Comparison of ENCODE assay signal across 9 cellular contexts in the genomic region with DNA sequence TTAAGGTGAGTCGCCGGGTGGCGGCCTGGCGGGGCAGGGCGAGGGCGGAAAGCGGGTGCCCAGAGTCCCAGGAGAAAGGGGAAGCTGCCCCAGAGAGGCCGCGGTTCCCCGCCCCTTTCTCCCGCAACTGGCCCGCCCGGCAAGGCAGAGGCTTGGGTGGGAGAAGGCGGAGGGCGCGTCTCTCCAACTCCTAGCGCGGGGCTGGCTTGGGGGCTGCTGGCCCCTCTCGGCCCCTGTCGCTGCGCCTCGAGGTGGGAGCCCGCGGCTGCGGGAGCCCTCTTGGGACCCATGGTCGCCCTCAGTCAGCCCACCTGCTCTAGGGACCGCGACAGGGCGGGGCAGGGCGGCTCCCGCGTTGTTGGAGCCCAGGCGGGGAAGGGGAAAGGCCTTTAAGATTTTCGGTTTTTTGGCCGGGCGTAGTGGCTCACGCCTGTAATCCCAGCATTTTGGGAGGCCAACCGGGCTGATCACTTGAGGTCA. TPM values are rescaled to one million over a fixed set of nuclear protein-coding genes. Genes with fewer than 3 reads are reported as not detected.
A peak's percentile ranks its signal among the peaks of the same experiment; 100 is the strongest.
DNase-seq lines count a peak whose midpoint lies in the region; ATAC-seq, FAIRE-seq and TF ChIP-seq lines count a peak whose summit lies in the region.
"Not testable (repeated sequence)": the region's sequence is repeated elsewhere in the genome, so short reads cannot be mapped to it uniquely, and the experiment has no call there.
"Had no signal": no experiment of that assay in that cellular context is flagged by ENCODE, and none has a peak within 500 bp of the region (broad histone marks: within the 10 kb centered on the region; RNA-seq: fewer than 3 reads in every experiment).

No MANE protein-coding gene starts in this region.

- intact Hi-C loops in GM12878 (cut with micrococcal nuclease; ENCODE audit: unreplicated experiment); esophagus muscularis mucosa (cut with DNase I): not testable (repeated sequence)

- not testable (repeated sequence) for H3K9me3 ChIP-seq in HUES64 (ENCODE audit: insufficient read depth, low read depth, low read length); T-helper 17 cell (ENCODE audit: control insufficient read depth, low read length, poor library complexity, severe bottlenecking); GM12878 (replicated peaks; ENCODE audit: control insufficient read depth, insufficient read depth, low read length); esophagus muscularis mucosa; hepatocyte (ENCODE audit: low read depth)

- H3K4me1 Mint-ChIP-seq in T-helper 17 cell; naive thymus-derived CD8-positive, alpha-beta T cell; stimulated activated naive B cell treated with anti-CD40 and anti-IgM and Interleukin-4, amounts not matched to agents 10 μg/mL and 1 μg/mL and 100 μg/mL, for 72 hours: not testable (repeated sequence)

- H3K27me3 Mint-ChIP-seq in T-helper 17 cell; naive thymus-derived CD8-positive, alpha-beta T cell; stimulated activated naive B cell treated with anti-CD40 and anti-IgM and Interleukin-4, amounts not matched to agents 10 μg/mL and 1 μg/mL and 100 μg/mL, for 72 hours: not testable (repeated sequence)

- not testable (repeated sequence) for H4K20me1 ChIP-seq in GM12878 (ENCODE audit: control insufficient read depth, insufficient read depth); hepatocyte (ENCODE audit: insufficient read depth, poor library complexity, severe bottlenecking)

- FAIRE-seq in GM12878 (lab: Jason Lieb, UNC), result not testable (repeated sequence)

- POLR2A ChIA-PET in GM12878 (lab: Charles Lee); naive thymus-derived CD8-positive, alpha-beta T cell (lab: Charles Lee): not testable (repeated sequence)

- not testable (repeated sequence) for TF ChIP-seq CTCF in GM12878 (IDR thresholded peaks at IDR 0.05 in 2 of 3, conservative IDR thresholded peaks at IDR 0.05 in 1 of 3; ENCODE audit: control insufficient read depth in 2 of 3, extremely low read depth in 1 of 3, insufficient read depth in 1 of 3, low read depth in 3 of 3, low read length in 3 of 3); esophagus muscularis mucosa (IDR thresholded peaks at IDR 0.05); hepatocyte (IDR thresholded peaks at IDR 0.05; ENCODE audit: poor library complexity)

- not testable (repeated sequence) for TF ChIP-seq RAD21 in GM12878 (IDR thresholded peaks at IDR 0.05; ENCODE audit: insufficient read depth, low read depth, low read length)

- H3K4me3 ChIP-seq in HUES64 (ENCODE audit: low read length), result peak overlapping the region; percentile 44; the same call in 1 of the 2 replicates
- H3K4me3 ChIP-seq in GM12878, hepatocyte: not testable (repeated sequence)
- peak overlapping the region in 3 of 4 donors; percentile 31 to 57 (median 46) for H3K4me3 ChIP-seq in esophagus muscularis mucosa

- not testable (repeated sequence) for H3K9me3 Mint-ChIP-seq in naive thymus-derived CD8-positive, alpha-beta T cell; stimulated activated naive B cell treated with anti-CD40 and anti-IgM and Interleukin-4, amounts not matched to agents 10 μg/mL and 1 μg/mL and 100 μg/mL, for 72 hours

- WGBS in HUES64, result no CpG with 5 or more reads among the region's 38 CpGs
- no CpG with 5 or more reads among the region's 38 CpGs for WGBS in GM12878 (ENCODE audit: insufficient coverage, insufficient replicate concordance, low lambda C conversion rate, missing lambda C conversion rate)
- WGBS in esophagus muscularis mucosa, result no CpG with 5 or more reads among the region's 38 CpGs
- no CpG with 5 or more reads among the region's 38 CpGs for WGBS in hepatocyte (ENCODE audit: low lambda C conversion rate, missing lambda C conversion rate)

- H3K4me2 ChIP-seq in GM12878 (ENCODE audit: control insufficient read depth, insufficient read depth), result not testable (repeated sequence)
- H3K4me2 ChIP-seq in hepatocyte, result peak overlapping the region; percentile 70

- not testable (repeated sequence) for H3K27me3 ChIP-seq in HUES64 (ENCODE audit: insufficient read depth, low read length); GM12878 (replicated peaks in 1 of 2; ENCODE audit: control insufficient read depth in 2 of 2, insufficient read depth in 2 of 2, low read length in 1 of 2); esophagus muscularis mucosa; hepatocyte

- H3K9me2 ChIP-seq in hepatocyte (replicated peaks; ENCODE audit: insufficient read depth), result not testable (repeated sequence)

- H3K4me1 ChIP-seq in HUES64 (ENCODE audit: insufficient read depth, low read length); GM12878 (ENCODE audit: control insufficient read depth, insufficient read depth, low read length); esophagus muscularis mucosa; hepatocyte (ENCODE audit: insufficient read depth): not testable (repeated sequence)

- in situ Hi-C loops in GM12878 (cut with MboI), result not testable (repeated sequence)

- H3K36me3 Mint-ChIP-seq in T-helper 17 cell (ENCODE audit: low read depth); naive thymus-derived CD8-positive, alpha-beta T cell; stimulated activated naive B cell treated with anti-CD40 and anti-IgM and Interleukin-4, amounts not matched to agents 10 μg/mL and 1 μg/mL and 100 μg/mL, for 72 hours: not testable (repeated sequence)

- ATAC-seq in T-helper 17 cell (peak; percentile 46), GM12878 (peak; percentile 87)
- ATAC-seq in naive thymus-derived CD8-positive, alpha-beta T cell, result peak; percentile 50 to 65
- peak; percentile 77 to 80 for ATAC-seq in stimulated activated naive B cell treated with anti-CD40 and anti-IgM and Interleukin-4, amounts not matched to agents 10 μg/mL and 1 μg/mL and 100 μg/mL, for 72 hours (replicated peaks)

- H3K36me3 ChIP-seq in HUES64 (ENCODE audit: insufficient read depth, low read length); GM12878 (ENCODE audit: control insufficient read depth in 2 of 2, insufficient read depth in 2 of 2, low read length in 1 of 2); esophagus muscularis mucosa; hepatocyte (replicated peaks; ENCODE audit: insufficient read depth, low read depth): not testable (repeated sequence)

- CTCF ChIA-PET in GM12878 (lab: Yijun Ruan, JAX), result not testable (repeated sequence)

- not testable (repeated sequence) for TF ChIP-seq EP300 in GM12878 (IDR thresholded peaks at IDR 0.05; ENCODE audit: borderline replicate concordance in 1 of 2, control insufficient read depth in 1 of 2, low read depth in 2 of 2, low read length in 2 of 2); esophagus muscularis mucosa (IDR thresholded peaks at IDR 0.05)

- not testable (repeated sequence) for H3K4me3 Mint-ChIP-seq in T-helper 17 cell; naive thymus-derived CD8-positive, alpha-beta T cell; stimulated activated naive B cell treated with anti-CD40 and anti-IgM and Interleukin-4, amounts not matched to agents 10 μg/mL and 1 μg/mL and 100 μg/mL, for 72 hours

- not testable (repeated sequence) for TF ChIP-seq POLR2A in GM12878 (IDR thresholded peaks at IDR 0.05; ENCODE audit: low read depth, low read length); esophagus muscularis mucosa (IDR thresholded peaks at IDR 0.05; ENCODE audit: low read depth)

- SMC1A ChIA-PET in GM12878 (lab: Charles Lee; ENCODE audit: uncharacterized antibody, unreplicated experiment), result not testable (repeated sequence)

- not testable (repeated sequence) for H2AFZ ChIP-seq in GM12878 (ENCODE audit: control insufficient read depth, low read depth, low read length); hepatocyte

- H3K79me2 ChIP-seq in GM12878 (ENCODE audit: control insufficient read depth, insufficient read depth, low read length); hepatocyte: not testable (repeated sequence)

- TSS peak; percentile 87 for BruUV-seq in GM12878 (replicated peaks; lab: Mats Ljungman, UMichigan)

- H3K27ac ChIP-seq in HUES64 (ENCODE audit: low read depth, low read length); GM12878 (ENCODE audit: control insufficient read depth, insufficient read depth); esophagus muscularis mucosa (replicated peaks in 1 of 4); hepatocyte: not testable (repeated sequence)

- H3K27ac Mint-ChIP-seq in T-helper 17 cell; naive thymus-derived CD8-positive, alpha-beta T cell; stimulated activated naive B cell treated with anti-CD40 and anti-IgM and Interleukin-4, amounts not matched to agents 10 μg/mL and 1 μg/mL and 100 μg/mL, for 72 hours: not testable (repeated sequence)

- RAD21 ChIA-PET in GM12878 (lab: Charles Lee; ENCODE audit: unreplicated experiment), result not testable (repeated sequence)

- not testable (repeated sequence) for DNase-seq in T-helper 17 cell; GM12878 (ENCODE audit: low read depth, low spot score); esophagus muscularis mucosa (ENCODE audit: extremely low spot score); hepatocyte (ENCODE audit: low spot score); naive thymus-derived CD8-positive, alpha-beta T cell; stimulated activated naive B cell treated with anti-CD40 and anti-IgM and Interleukin-4, amounts not matched to agents 10 μg/mL and 1 μg/mL and 100 μg/mL, for 72 hours

- not testable (repeated sequence) for H3K9ac ChIP-seq in HUES64 (ENCODE audit: low read depth, low read length); GM12878 (ENCODE audit: control insufficient read depth, insufficient read depth, low read length)

RNA-seq across cellular contexts. Expression of a gene that starts 21.2 kb away (rescaled TPM):
- polyA plus RNA-seq in HUES64 (2013, experiment 1 of 2), result not detected
- polyA plus RNA-seq in HUES64 (2013, experiment 2 of 2), result not detected
- total RNA-seq in T-helper 17 cell (1 to 10 TPM in 1 of 2 donors, not detected in 1; 1.4 TPM), GM12878 (2014; rRNA removed) (not detected in 2 replicates), GM12878 (2014; rRNA removed; fragmentation: Illumina TruSeq; extraction: Trizol) (0.09 TPM in 1 of 2 replicates, not detected in the other), GM12878 (2021) (not detected in 2 replicates), esophagus muscularis mucosa (1 to 10 TPM in 3 of 4 donors, under 1 TPM in 1; 0.98 to 2.1 (median 1.6) TPM), hepatocyte (0.16 TPM in 1 of 2 replicates, not detected in the other)
- total RNA-seq in GM12878 (2013; cell fraction: nucleolus; rRNA removed), result not detected in 2 replicates
- polyA plus RNA-seq in GM12878 (2011; ENCODE audit: low read depth), result not detected
- polyA plus RNA-seq in GM12878 (2011; rRNA removed) (0.04 TPM in 1 of 2 replicates, not detected in the other), GM12878 (2014; fragmentation: Illumina TruSeq; extraction: Trizol) (0.07 TPM in 1 of 2 replicates, not detected in the other), GM12878 (2014; fragmentation: Nextera tagmentation; extraction: Ambion mirVana) (not detected), GM12878 (2014; rRNA removed) (0.35 TPM in 1 of 2 replicates, not detected in the other), GM12878 (2016; fragmentation: Nextera tagmentation; extraction: Ambion mirVana) (not detected), hepatocyte (0.45 TPM in 1 of 2 replicates, not detected in the other)
- not detected in 2 replicates for polyA plus RNA-seq in GM12878 (2011; cell fraction: cytosol; rRNA removed)
- polyA plus RNA-seq in GM12878 (2011; cell fraction: nucleus; rRNA removed), result not detected in 2 replicates
- polyA plus RNA-seq in GM12878 (2012), result not detected in 2 replicates
- polyA minus RNA-seq in GM12878 (2011; rRNA and poly(A)+ RNA removed), result not detected in 2 replicates
- not detected in 2 replicates for polyA minus RNA-seq in GM12878 (2011; cell fraction: cytosol; rRNA and poly(A)+ RNA removed)
- not detected in 2 replicates for polyA minus RNA-seq in GM12878 (2011; cell fraction: nucleus; rRNA and poly(A)+ RNA removed)
- 1 to 10 TPM; 2.6 TPM for total RNA-seq in naive thymus-derived CD8-positive, alpha-beta T cell
- not detected for polyA plus RNA-seq in naive thymus-derived CD8-positive, alpha-beta T cell
- total RNA-seq: activated CD8-positive, alpha-beta memory T cell treated with anti-CD3 and anti-CD28 coated beads for 36 hours; H1 had no signal
- polyA plus RNA-seq: H1 had no signal

RNA-seq across cellular contexts. Expression of a gene that starts 30.8 kb away (rescaled TPM):
- 0.15 TPM for polyA plus RNA-seq in HUES64 (2013, experiment 1 of 2)
- 0.25 TPM for polyA plus RNA-seq in HUES64 (2013, experiment 2 of 2)
- under 1 TPM in 1 of 2 donors, not detected in 1; 0.42 TPM for total RNA-seq in T-helper 17 cell
- 1.6 and 1.7 TPM in 2 replicates for total RNA-seq in GM12878 (2013; cell fraction: nucleolus; rRNA removed)
- total RNA-seq in GM12878 (2014; rRNA removed), result 0.49 and 0.56 TPM in 2 replicates
- total RNA-seq in GM12878 (2014; rRNA removed; fragmentation: Illumina TruSeq; extraction: Trizol), result 0.18 and 0.41 TPM in 2 replicates
- total RNA-seq in GM12878 (2021), result 0.23 and 0.35 TPM in 2 replicates
- not detected for polyA plus RNA-seq in GM12878 (2011; ENCODE audit: low read depth)
- 0.52 and 0.54 TPM in 2 replicates for polyA plus RNA-seq in GM12878 (2011; rRNA removed)
- 0.33 and 0.47 TPM in 2 replicates for polyA plus RNA-seq in GM12878 (2011; cell fraction: cytosol; rRNA removed)
- 2.1 and 2.7 TPM in 2 replicates for polyA plus RNA-seq in GM12878 (2011; cell fraction: nucleus; rRNA removed)
- 0.15 TPM in 1 of 2 replicates, not detected in the other for polyA plus RNA-seq in GM12878 (2012)
- polyA plus RNA-seq in GM12878 (2014; fragmentation: Illumina TruSeq; extraction: Trizol), result 0.35 and 0.54 TPM in 2 replicates
- polyA plus RNA-seq in GM12878 (2014; fragmentation: Nextera tagmentation; extraction: Ambion mirVana), result not detected
- polyA plus RNA-seq in GM12878 (2014; rRNA removed), result 0.28 and 0.42 TPM in 2 replicates
- not detected for polyA plus RNA-seq in GM12878 (2016; fragmentation: Nextera tagmentation; extraction: Ambion mirVana)
- 0.29 and 0.41 TPM in 2 replicates for polyA minus RNA-seq in GM12878 (2011; rRNA and poly(A)+ RNA removed)
- not detected in 2 replicates for polyA minus RNA-seq in GM12878 (2011; cell fraction: cytosol; rRNA and poly(A)+ RNA removed)
- 0.36 and 1.2 TPM in 2 replicates for polyA minus RNA-seq in GM12878 (2011; cell fraction: nucleus; rRNA and poly(A)+ RNA removed)
- total RNA-seq in esophagus muscularis mucosa, result 1 to 10 TPM in 1 of 4 donors, under 1 TPM in 3; 0.33 to 1.1 (median 0.61) TPM
- not detected in 2 replicates for total RNA-seq in hepatocyte
- 0.09 TPM in 1 of 2 replicates, not detected in the other for polyA plus RNA-seq in hepatocyte
- total RNA-seq in naive thymus-derived CD8-positive, alpha-beta T cell, result not detected
- not detected for polyA plus RNA-seq in naive thymus-derived CD8-positive, alpha-beta T cell
